In the genomic region with DNA sequence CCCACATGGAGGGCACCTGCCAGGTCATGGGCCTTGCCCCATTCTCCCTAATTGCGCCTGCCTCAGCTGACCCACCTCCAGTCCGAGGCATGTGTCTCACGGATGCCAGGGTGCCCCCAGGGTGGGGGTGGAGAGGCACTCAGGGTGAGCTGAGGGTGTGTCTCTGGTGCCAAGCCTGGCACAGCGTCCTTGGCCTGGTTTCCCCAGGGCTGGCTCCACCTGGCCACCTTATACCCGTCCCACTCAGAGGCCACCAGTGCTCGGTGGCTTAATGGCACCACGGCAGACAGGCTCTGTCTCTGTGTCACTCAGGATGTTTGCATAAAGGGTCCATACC, we compare ENCODE assay signal across 23 cellular contexts. TPM values are rescaled to one million over a fixed set of nuclear protein-coding genes. Genes with fewer than 3 reads are reported as not detected.
"Had no signal": no experiment of that assay in that cellular context is flagged by ENCODE, and none has a peak within 500 bp of the region (broad histone marks: within the 10 kb centered on the region; RNA-seq: fewer than 3 reads in every experiment).

No MANE protein-coding gene starts in this region.

- H3K9me3 ChIP-seq: ascending aorta, breast epithelium, esophagus squamous epithelium, heart right ventricle, psoas muscle, thyroid gland had no signal

- H3K27ac ChIP-seq: ascending aorta, breast epithelium, esophagus squamous epithelium, heart right ventricle, psoas muscle, thyroid gland had no signal

- H3K4me1 ChIP-seq: ascending aorta, breast epithelium, psoas muscle had no signal

- FAIRE-seq: TTC549, urothelium cell line had no signal

- H3K36me3 ChIP-seq: ascending aorta, breast epithelium, esophagus squamous epithelium, heart right ventricle, thyroid gland had no signal

- H3K27me3 ChIP-seq: ascending aorta, breast epithelium, esophagus squamous epithelium, heart right ventricle, thyroid gland had no signal

- ATAC-seq: activated CD4-positive, alpha-beta T cell treated with anti-CD3 and anti-CD28 coated beads for 36 hours; effector memory CD8-positive, alpha-beta T cell; psoas muscle; sciatic nerve had no signal

- DNase-seq: activated CD4-positive, alpha-beta T cell treated with anti-CD3 and anti-CD28 coated beads for 36 hours; activated CD4-positive, alpha-beta T cell treated with anti-CD3 and anti-CD28 coated beads, Interleukin-2, amount 50 U/mL, for 48 hours; activated gamma-delta T cell; dermis blood vessel endothelial cell; effector memory CD8-positive, alpha-beta T cell; esophagus squamous epithelium; heart right ventricle; psoas muscle; stimulated activated CD8-positive, alpha-beta memory T cell treated with anti-CD3 and anti-CD28 coated beads, Interleukin-4, amount 100 ng/mL, for 48 hours; stimulated activated naive CD4-positive, alpha-beta T cell had no signal

- H3K4me3 ChIP-seq: ascending aorta, breast epithelium, esophagus squamous epithelium, heart right ventricle, lung, psoas muscle, thyroid gland had no signal

RNA-seq across cellular contexts. Expression of gene TDRD9, which starts 33.6 kb away (rescaled TPM):
- total RNA-seq: neural crest cell; osteocyte; T-helper 2 cell treated with Interferon-gamma antibody and Interleukin-4, amounts not matched to agents 100 ng/mL and 5 ng/mL, for 36 hours had no signal

RNA-seq across cellular contexts. Expression of gene RD3L, which starts 47.6 kb away (rescaled TPM):
- total RNA-seq: activated CD4-positive, alpha-beta T cell treated with anti-CD3 and anti-CD28 coated beads for 36 hours; ascending aorta; breast epithelium; cerebellum; dermis blood vessel endothelial cell; esophagus squamous epithelium; lung; neural crest cell; osteocyte; psoas muscle; sciatic nerve; subcutaneous adipose tissue; T-helper 2 cell treated with Interferon-gamma antibody and Interleukin-4, amounts not matched to agents 100 ng/mL and 5 ng/mL, for 36 hours; thyroid gland had no signal
- polyA plus RNA-seq: adipose tissue, psoas muscle had no signal
